In genomic region chr2:165563468-165564225, GRCh38 we compare ENCODE assay signal across 12 cellular contexts.
DNase-seq lines count a peak whose midpoint lies in the region; ATAC-seq and TF ChIP-seq lines count a peak whose summit lies in the region.
"Had no signal": no experiment of that assay in that cellular context is flagged by ENCODE, and none has a peak within 500 bp of the region (broad histone marks: within the 10 kb centered on the region; RNA-seq: fewer than 3 reads in every experiment).

No MANE protein-coding gene starts in this region.

- H3K9me3 ChIP-seq in osteoblast (ENCODE audit: low read depth, low read length) = no peaks in the 10 kb centered on the region
- H3K9me3 ChIP-seq: psoas muscle had no signal

- DNase-seq in NCI-H345 (lab: John Stamatoyannopoulos, UW) (peak; percentile 40), NCI-H345 treated with DMSO at 0.1 percent for 48 hours (lab: John Stamatoyannopoulos, UW; ENCODE audit: unreplicated experiment) (no peak), osteoblast (ENCODE audit: insufficient read length, low spot score, missing footprints) (no peak), activated gamma-delta T cell (lab: John Stamatoyannopoulos, UW) (no peak)
- DNase-seq: activated CD8-positive, alpha-beta memory T cell treated with anti-CD3 and anti-CD28 coated beads, Interleukin-2, amount 50 U/mL, for 48 hours; NCI-H226; psoas muscle; T-helper 17 cell had no signal

- no peaks in the 10 kb centered on the region for H3K27me3 ChIP-seq in osteoblast (ENCODE audit: insufficient read depth, low read length)

- H4K20me1 ChIP-seq in osteoblast (ENCODE audit: insufficient read depth, low read length) = no peaks in the 10 kb centered on the region

- ATAC-seq in HG02852 (IDR thresholded peaks at IDR 0.05; ENCODE audit: unreplicated experiment) = no peak
- ATAC-seq in HG02884 (IDR thresholded peaks at IDR 0.05; ENCODE audit: unreplicated experiment) = no peak
- ATAC-seq: psoas muscle, T-helper 17 cell had no signal

- TF ChIP-seq EP300 in Ishikawa (IDR thresholded peaks at IDR 0.05; ENCODE audit: borderline replicate concordance) = no peak

- no peaks in the 10 kb centered on the region for H3K36me3 ChIP-seq in osteoblast (ENCODE audit: insufficient read depth, low read length)

- H3K79me2 ChIP-seq in osteoblast (ENCODE audit: insufficient read depth, low read length) = no peaks in the 10 kb centered on the region

- no peak overlapping the region for H3K4me2 ChIP-seq in osteoblast (ENCODE audit: insufficient read depth, low read length)

- no peak overlapping the region for H3K27ac ChIP-seq in VCaP
- H3K27ac ChIP-seq in osteoblast (ENCODE audit: low read depth, low read length) = no peak overlapping the region
- H3K27ac ChIP-seq: psoas muscle had no signal

- no peaks in the 10 kb centered on the region for H3K4me1 ChIP-seq in osteoblast (ENCODE audit: insufficient read depth, low read length)
- H3K4me1 ChIP-seq: psoas muscle had no signal

- H2AFZ ChIP-seq in osteoblast (ENCODE audit: low read length) = no peak overlapping the region

- peak; percentile 48 for TF ChIP-seq RAD21 in Ishikawa (IDR thresholded peaks at IDR 0.05; ENCODE audit: low read depth)

- no peak overlapping the region for H3K4me3 ChIP-seq in osteoblast (ENCODE audit: insufficient read depth, low read length)
- H3K4me3 ChIP-seq: psoas muscle had no signal

- peak; percentile 19; the same call in 1 of the 2 replicates for TF ChIP-seq CTCF in VCaP (conservative IDR thresholded peaks at IDR 0.05)
- TF ChIP-seq CTCF in osteoblast (IDR thresholded peaks at IDR 0.05; ENCODE audit: extremely low read depth, low read depth, low read length) = peak; percentile 9

TF ChIP-seq in Ishikawa, 13 proteins besides CTCF, POLR2A, EP300 and RAD21:
- peak; percentile 49 for TF ChIP-seq REST (IDR thresholded peaks at IDR 0.05; ENCODE audit: low read depth)
- TF ChIP-seq EGR1 (IDR thresholded peaks at IDR 0.05) = no peak
